In the genomic region with DNA sequence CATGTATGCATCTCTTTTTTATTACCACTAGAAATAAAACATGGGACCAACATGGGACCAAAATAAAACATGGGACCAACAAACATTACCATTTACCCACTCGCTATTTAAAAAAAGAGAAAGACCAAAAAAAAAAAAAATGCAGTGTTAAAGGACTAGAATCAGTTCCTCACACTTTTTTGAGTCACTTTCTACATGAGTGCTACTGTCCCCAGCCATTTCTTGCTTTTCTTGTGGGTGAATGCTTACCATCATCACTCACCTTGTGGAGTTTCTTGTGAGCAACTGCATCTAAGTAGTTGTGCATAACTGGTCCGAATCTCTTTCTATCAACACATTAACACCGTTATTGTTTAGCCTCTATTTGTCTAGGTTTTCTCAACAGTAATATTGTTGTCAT, we compare ENCODE assay signal across 28 cellular contexts.
"Had no signal": no experiment of that assay in that cellular context is flagged by ENCODE, and none has a peak within 500 bp of the region (broad histone marks: within the 10 kb centered on the region; RNA-seq: fewer than 3 reads in every experiment).

No MANE protein-coding gene starts in this region.

- H3K9me3 ChIP-seq: colonic mucosa, esophagus muscularis mucosa, esophagus squamous epithelium, gastrocnemius medialis had no signal

- H3K27ac Mint-ChIP-seq: dendritic cell treated with granulocyte-macrophage colony-stimulating factor and Interleukin-4, amounts not matched to agents 40 ng/mL and 50 ng/mL, for 4 days; effector memory CD8-positive, alpha-beta T cell; endodermal cell had no signal

- H3K4me1 Mint-ChIP-seq: endodermal cell had no signal

- H3K36me3 ChIP-seq: colonic mucosa, esophagus muscularis mucosa, esophagus squamous epithelium, gastrocnemius medialis, gastroesophageal sphincter, heart left ventricle, heart right ventricle had no signal

- H3K27me3 Mint-ChIP-seq: dendritic cell treated with granulocyte-macrophage colony-stimulating factor and Interleukin-4, amounts not matched to agents 40 ng/mL and 50 ng/mL, for 4 days; effector memory CD8-positive, alpha-beta T cell had no signal

- H3K4me3 Mint-ChIP-seq: dendritic cell treated with granulocyte-macrophage colony-stimulating factor and Interleukin-4, amounts not matched to agents 40 ng/mL and 50 ng/mL, for 4 days; effector memory CD8-positive, alpha-beta T cell; endodermal cell had no signal

- H3K27ac ChIP-seq: colonic mucosa, coronary artery, dorsolateral prefrontal cortex, epithelial cell of prostate, esophagus muscularis mucosa, esophagus squamous epithelium, foreskin keratinocyte, gastrocnemius medialis, gastroesophageal sphincter, heart left ventricle, heart right ventricle had no signal

- H3K27me3 ChIP-seq: colonic mucosa, dorsolateral prefrontal cortex, esophagus muscularis mucosa, esophagus squamous epithelium, foreskin keratinocyte, gastrocnemius medialis, gastroesophageal sphincter, heart left ventricle, heart right ventricle had no signal

- DNase-seq: colonic mucosa; cortex of kidney; dermis blood vessel endothelial cell; dorsolateral prefrontal cortex; effector CD4-positive, alpha-beta T cell; effector CD8-positive, alpha-beta T cell; effector memory CD4-positive, alpha-beta T cell; effector memory CD8-positive, alpha-beta T cell; endodermal cell; esophagus squamous epithelium; foreskin fibroblast; foreskin keratinocyte; foreskin melanocyte; gastrocnemius medialis; glutamatergic neuron; head of caudate nucleus; heart left ventricle; heart right ventricle had no signal

- H3K4me1 ChIP-seq: colonic mucosa, esophagus muscularis mucosa, esophagus squamous epithelium, foreskin keratinocyte, gastrocnemius medialis, gastroesophageal sphincter, heart left ventricle, heart right ventricle had no signal

- ATAC-seq: effector memory CD8-positive, alpha-beta T cell; esophagus mucosa; foreskin keratinocyte; gastrocnemius medialis; gastroesophageal sphincter; heart left ventricle; heart right ventricle had no signal

- H3K4me3 ChIP-seq: colonic mucosa, coronary artery, dorsolateral prefrontal cortex, esophagus muscularis mucosa, esophagus squamous epithelium, gastrocnemius medialis, gastroesophageal sphincter, heart left ventricle, heart right ventricle had no signal

- FAIRE-seq: colon, endometrium, endothelial cell of umbilical vein, frontal cortex had no signal
